24 cellular contexts compared by ENCODE assay signal in the genomic region with DNA sequence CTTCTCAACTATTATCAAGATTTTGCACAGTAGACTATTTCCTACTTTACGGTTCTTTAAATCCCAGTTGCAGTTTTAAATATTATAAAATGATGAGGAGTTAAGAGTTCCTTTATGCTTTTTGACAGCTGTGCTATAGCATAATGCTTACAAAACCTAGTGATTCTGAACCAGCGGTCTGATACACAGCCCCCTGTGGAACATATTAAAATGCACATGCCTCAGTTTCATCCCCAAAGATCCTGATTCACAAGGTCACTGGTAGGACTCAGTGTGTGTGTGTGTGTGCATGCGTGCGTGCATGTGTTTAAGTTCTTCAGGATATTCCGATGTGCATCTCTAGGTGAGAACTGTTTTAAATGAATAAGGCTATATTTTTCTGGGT.
"Had no signal": no experiment of that assay in that cellular context is flagged by ENCODE, and none has a peak within 500 bp of the region (broad histone marks: within the 10 kb centered on the region; RNA-seq: fewer than 3 reads in every experiment).

No MANE protein-coding gene starts in this region.

- H3K27me3 Mint-ChIP-seq: stimulated activated naive B cell treated with anti-CD40 and anti-IgM and Interleukin-4, amounts not matched to agents 10 μg/mL and 1 μg/mL and 100 μg/mL, for 72 hours had no signal

- H3K9me3 ChIP-seq: adrenal gland, body of pancreas, esophagus squamous epithelium, heart right ventricle, pancreas, prostate gland, SJSA1, testis, transverse colon had no signal

- H3K27ac Mint-ChIP-seq: mesothelial cell of epicardium; naive thymus-derived CD4-positive, alpha-beta T cell had no signal

- H3K36me3 Mint-ChIP-seq: naive thymus-derived CD4-positive, alpha-beta T cell; stimulated activated naive B cell treated with anti-CD40 and anti-IgM and Interleukin-4, amounts not matched to agents 10 μg/mL and 1 μg/mL and 100 μg/mL, for 72 hours had no signal

- ATAC-seq: body of pancreas; heart right ventricle; naive thymus-derived CD4-positive, alpha-beta T cell; pancreas; sciatic nerve had no signal

- H3K9me3 Mint-ChIP-seq: mesothelial cell of epicardium; naive thymus-derived CD4-positive, alpha-beta T cell; stimulated activated naive B cell treated with anti-CD40 and anti-IgM and Interleukin-4, amounts not matched to agents 10 μg/mL and 1 μg/mL and 100 μg/mL, for 72 hours had no signal

- DNase-seq: activated effector memory CD4-positive, alpha-beta T cell treated with Interleukin-2 at 50 U/mL for 16 hours; activated naive CD4-positive, alpha-beta T cell treated with Interleukin-2 at 50 U/mL for 16 hours; adrenal gland; aorta; body of pancreas; effector CD8-positive, alpha-beta T cell; esophagus squamous epithelium; foreskin melanocyte; heart right ventricle; naive thymus-derived CD4-positive, alpha-beta T cell; pancreas; retina; stimulated activated CD4-positive, alpha-beta T cell treated with anti-CD3 and anti-CD28 coated beads, Interleukin-12 subunit alpha, Interleukin-12 subunit beta, amount 100 ng/mL, for 4 hours; T-helper 2 cell; testis; transverse colon had no signal

- H3K4me3 ChIP-seq: adrenal gland, body of pancreas, esophagus squamous epithelium, heart right ventricle, pancreas, prostate gland, SJSA1, skin epidermis, testis, transverse colon had no signal

- H3K4me1 Mint-ChIP-seq: mesothelial cell of epicardium had no signal

- H3K4me1 ChIP-seq: adrenal gland, body of pancreas, esophagus squamous epithelium, heart right ventricle, pancreas, prostate gland, testis, transverse colon had no signal

- FAIRE-seq: colon, endometrium, pancreas had no signal

- H3K36me3 ChIP-seq: pancreas, prostate gland had no signal

- H3K4me3 Mint-ChIP-seq: mesothelial cell of epicardium; naive thymus-derived CD4-positive, alpha-beta T cell; stimulated activated naive B cell treated with anti-CD40 and anti-IgM and Interleukin-4, amounts not matched to agents 10 μg/mL and 1 μg/mL and 100 μg/mL, for 72 hours had no signal
